In the genomic region with DNA sequence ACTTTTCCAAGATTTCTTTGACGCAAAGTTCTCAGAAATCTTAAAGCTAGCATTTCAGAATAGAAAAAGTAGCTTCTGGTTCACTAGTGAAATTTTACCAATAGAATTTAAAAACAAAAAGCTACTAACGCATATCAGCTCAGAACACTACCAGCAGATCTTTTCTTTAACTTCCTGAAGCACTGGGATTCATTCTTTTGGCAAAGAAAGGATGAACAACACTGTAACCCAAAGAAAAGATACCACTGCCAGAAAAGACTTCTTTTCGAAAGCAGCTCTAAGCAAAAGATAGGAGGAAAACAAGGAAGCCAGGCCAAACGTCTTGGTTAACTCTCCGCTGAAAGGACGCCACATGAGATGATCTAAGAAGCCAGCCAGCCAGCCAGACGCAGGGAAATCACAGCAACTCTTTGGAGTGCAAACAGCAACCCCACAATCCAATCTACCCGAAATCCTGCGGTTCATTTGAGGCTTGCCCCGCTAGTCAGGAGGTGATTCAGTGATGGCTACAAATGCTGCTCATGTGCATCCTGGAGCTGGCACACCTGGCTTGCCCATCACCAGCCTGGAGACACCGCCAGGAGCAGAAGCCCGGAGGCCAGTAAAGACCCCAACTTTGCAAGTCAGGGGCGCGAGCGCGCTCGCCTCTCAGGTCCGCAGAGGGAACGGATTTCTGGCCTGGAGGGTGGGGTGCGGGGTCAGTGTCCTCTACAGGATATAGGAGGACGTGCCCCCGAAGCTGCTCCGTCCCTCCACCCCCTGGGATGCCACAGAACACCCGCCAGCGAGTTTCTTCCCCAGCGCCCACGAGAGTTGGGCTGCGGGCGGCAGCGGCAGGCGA, we compare ENCODE assay signal across 8 cellular contexts. TPM values are rescaled to one million over a fixed set of nuclear protein-coding genes. Genes with fewer than 3 reads are reported as not detected.
DNase-seq lines count a peak whose midpoint lies in the region; ATAC-seq and TF ChIP-seq lines count a peak whose summit lies in the region.

No MANE protein-coding gene starts in this region.

- H3K27me3 Mint-ChIP-seq in stimulated activated naive CD8-positive, alpha-beta T cell treated with anti-CD3 and anti-CD28 coated beads, Interleukin-15, amount 100 ng/mL, for 72 hours, result no peaks in the 10 kb centered on the region

- ATAC-seq in left lung (peak; percentile 62), HG03521 (IDR thresholded peaks at IDR 0.05; ENCODE audit: unreplicated experiment) (no peak)
- peak; percentile 40 for ATAC-seq in stimulated activated naive CD8-positive, alpha-beta T cell treated with anti-CD3 and anti-CD28 coated beads, Interleukin-15, amount 100 ng/mL, for 72 hours

- intact Hi-C loops in left lung (cut with DNase I), result no loop called here

- H3K9me3 Mint-ChIP-seq in stimulated activated naive CD8-positive, alpha-beta T cell treated with anti-CD3 and anti-CD28 coated beads, Interleukin-15, amount 100 ng/mL, for 72 hours, result no peaks in the 10 kb centered on the region

- peaks cover 17 to 27% of the 10 kb centered on the region in 2 donors for H3K4me1 ChIP-seq in left lung

- no peaks in the 10 kb centered on the region for H3K4me1 Mint-ChIP-seq in stimulated activated naive CD8-positive, alpha-beta T cell treated with anti-CD3 and anti-CD28 coated beads, Interleukin-15, amount 100 ng/mL, for 72 hours

- H3K36me3 ChIP-seq in left lung, result peaks cover 0 to 19% of the 10 kb centered on the region in 2 donors

- peaks cover 0 to 8% of the 10 kb centered on the region in 2 donors for H3K27me3 ChIP-seq in left lung

- no peaks in the 10 kb centered on the region for H3K9me3 ChIP-seq in left lung

- peak overlapping the region; percentile 61 to 76 for H3K4me3 ChIP-seq in left lung

- no peak for TF ChIP-seq CTCF in left lung (IDR thresholded peaks at IDR 0.05)

- H3K27ac Mint-ChIP-seq in stimulated activated naive CD8-positive, alpha-beta T cell treated with anti-CD3 and anti-CD28 coated beads, Interleukin-15, amount 100 ng/mL, for 72 hours, result no peak overlapping the region

- peak overlapping the region; percentile 68 to 73 for H3K27ac ChIP-seq in left lung

- peak; percentile 73 for DNase-seq in NCI-H510A treated with DMSO at 0.1 percent for 48 hours (lab: John Stamatoyannopoulos, UW)
- no peak for DNase-seq in NCI-H510A (lab: John Stamatoyannopoulos, UW)
- DNase-seq in Kasumi-1 (lab: John Stamatoyannopoulos, UW), result peak; percentile 81 to 85
- peak; percentile 62 for DNase-seq in T1000 (lab: John Stamatoyannopoulos, UW)
- peak; percentile 5 for DNase-seq in effector CD4-positive, alpha-beta T cell
- peak; percentile 82 to 93 for DNase-seq in left lung
- peak; percentile 53 to 57 for DNase-seq in stimulated activated naive CD8-positive, alpha-beta T cell treated with anti-CD3 and anti-CD28 coated beads, Interleukin-15, amount 100 ng/mL, for 72 hours

- no peak overlapping the region for H3K4me3 Mint-ChIP-seq in stimulated activated naive CD8-positive, alpha-beta T cell treated with anti-CD3 and anti-CD28 coated beads, Interleukin-15, amount 100 ng/mL, for 72 hours

RNA-seq across cellular contexts. Expression of a gene that starts 0.8 kb away (rescaled TPM):
- 10 to 100 TPM; 35.2 to 40.1 TPM for total RNA-seq in left lung

RNA-seq across cellular contexts. Expression of a gene that starts 54.2 kb away (rescaled TPM):
- total RNA-seq in left lung, result 1,000 to 10,000 TPM; 2,748 to 3,444 TPM
